ENCODE assay signal across 8 cellular contexts in the genomic region with DNA sequence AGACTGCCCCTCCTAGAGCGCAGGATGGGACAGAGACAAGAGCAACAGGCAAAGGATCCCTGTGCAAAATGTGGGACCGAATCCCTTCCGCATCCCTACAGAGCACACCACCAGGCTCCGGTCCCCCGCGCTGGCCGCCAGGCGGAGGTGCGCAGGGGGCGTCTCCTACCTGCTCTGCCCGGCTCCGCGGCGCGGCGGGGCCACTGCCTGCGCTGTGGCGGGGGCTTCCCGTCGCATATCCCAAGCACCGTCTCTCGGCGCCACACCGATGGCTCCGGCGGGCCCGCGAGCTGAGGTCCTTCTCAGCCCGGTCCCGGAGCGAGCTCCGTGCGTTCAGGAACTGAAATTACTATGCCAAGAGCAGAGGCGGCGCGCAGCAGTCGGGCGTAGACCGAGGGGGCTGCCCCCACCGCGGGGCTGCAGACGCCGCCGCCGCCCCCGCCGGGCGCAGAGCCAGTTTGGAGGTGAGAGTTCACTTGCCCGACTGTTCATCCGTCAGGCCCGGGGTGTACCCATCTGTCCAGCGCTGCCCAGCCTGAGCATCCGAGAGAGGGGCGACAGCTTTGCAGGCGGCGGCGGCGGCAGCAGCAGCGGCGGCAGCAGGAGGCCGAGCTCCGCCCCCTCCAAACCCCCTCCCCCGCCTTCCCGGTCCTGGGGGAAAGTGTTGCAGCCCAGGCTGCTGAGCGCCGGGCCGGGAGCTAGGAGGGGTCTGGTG. TPM values are rescaled to one million over a fixed set of nuclear protein-coding genes. Genes with fewer than 3 reads are reported as not detected.
DNase-seq lines count a peak whose midpoint lies in the region; ATAC-seq and TF ChIP-seq lines count a peak whose summit lies in the region.

A gene (minus strand): TSS at position 355 of the 715 bp plus-strand sequence. CDS start 57,690 bp downstream, outside the sequence.

- H2AFZ ChIP-seq in OCI-LY7 (ENCODE audit: low read length) (peak within 1 kb of the TSS; percentile 56), neuron (ENCODE audit: low read depth, low read length) (peak within 1 kb of the TSS; percentile 99)

- no TSS peak for BruUV-seq in OCI-LY7 (replicated peaks; lab: Mats Ljungman, UMichigan)

- H3K27ac ChIP-seq in OCI-LY7 (ENCODE audit: low read depth, low read length, poor library complexity, severe bottlenecking) (peak within 1 kb of the TSS; percentile 26), thyroid gland (peak within 1 kb of the TSS in 2 of 3 donors; percentile 37 to 43)

- 0 to 1% methylated on average over 4 to 23 of the region's 67 CpGs for WGBS in thyroid gland, 2 donors

- peaks cover 33% of the 10 kb centered on the region for H3K27me3 ChIP-seq in neuron (ENCODE audit: insufficient read depth, low read length)
- no peaks in the 10 kb centered on the region for H3K27me3 ChIP-seq in thyroid gland

- peaks cover 48% of the 10 kb centered on the region for H3K4me1 ChIP-seq in OCI-LY7 (ENCODE audit: insufficient read depth, low read length, poor library complexity, severe bottlenecking)
- peaks cover 4% of the 10 kb centered on the region for H3K4me1 ChIP-seq in neuron (ENCODE audit: insufficient read depth, low read length)
- peaks cover 3 to 8% of the 10 kb centered on the region in 2 donors for H3K4me1 ChIP-seq in thyroid gland

- peak within 1 kb of the TSS; percentile 80 for H3K4me2 ChIP-seq in OCI-LY7 (ENCODE audit: low read length)

- no peaks in the 10 kb centered on the region for H3K36me3 ChIP-seq in OCI-LY7 (ENCODE audit: insufficient read depth, low read length)
- no peaks in the 10 kb centered on the region for H3K36me3 ChIP-seq in neuron (ENCODE audit: insufficient read depth, low read length)
- H3K36me3 ChIP-seq in thyroid gland = no peaks in the 10 kb centered on the region

- H3K9me3 ChIP-seq in OCI-LY7 (ENCODE audit: low read length) (no peaks in the 10 kb centered on the region), neuron (ENCODE audit: low read length) (no peaks in the 10 kb centered on the region), thyroid gland (no peaks in the 10 kb centered on the region)

- peak; percentile 67 for DNase-seq in OCI-LY7 (ENCODE audit: low spot score)
- DNase-seq in activated effector memory CD4-positive, alpha-beta T cell treated with anti-CD3 and anti-CD28 coated beads, Interleukin-2, amount 50 U/mL, for 16 hours = peak; percentile 90
- DNase-seq in foreskin fibroblast = peak in 1 of 2 donors; percentile 59
- peak; percentile 51 to 63 for DNase-seq in thyroid gland
- DNase-seq in NK-92 (lab: John Stamatoyannopoulos, UW; ENCODE audit: unreplicated experiment) = no peak

- peak within 1 kb of the TSS; percentile 82 for H3K4me3 ChIP-seq in OCI-LY7 (ENCODE audit: low read depth, low read length, poor library complexity, severe bottlenecking)
- peak within 1 kb of the TSS; percentile 47 to 50 for H3K4me3 ChIP-seq in foreskin fibroblast (ENCODE audit: low read depth in 1 of 2, low read length in 2 of 2)
- H3K4me3 ChIP-seq in neuron (ENCODE audit: low read length) = peak within 1 kb of the TSS; percentile 50
- H3K4me3 ChIP-seq in thyroid gland (replicated peaks in 1 of 3) = peak within 1 kb of the TSS; percentile 7 to 62 (median 53)

- no peak for TF ChIP-seq CTCF in OCI-LY7 (conservative IDR thresholded peaks at IDR 0.05; ENCODE audit: low read length)
- TF ChIP-seq CTCF in foreskin fibroblast (IDR thresholded peaks at IDR 0.05; ENCODE audit: low read depth, low read length) = no peak
- peak in 2 of 6 experiments; percentile 8 to 25 for TF ChIP-seq CTCF in thyroid gland (IDR thresholded peaks at IDR 0.05)

- H3K79me2 ChIP-seq in OCI-LY7 (ENCODE audit: insufficient read depth, low read depth, low read length) = peaks cover 38% of the 10 kb centered on the region; the same call in 1 of the 2 replicates

- no peaks in the 10 kb centered on the region for H3K9me2 ChIP-seq in OCI-LY7 (ENCODE audit: insufficient read depth, low read length)

- CTCF ChIA-PET in OCI-LY7 (lab: Charles Lee; ENCODE audit: unreplicated experiment) = interaction anchor here (1.1 kb wide), 1 partner anchor 9 kb away, joined by 4 read pairs; no protein-coding TSS in a partner anchor

- ATAC-seq in GM18873 (IDR thresholded peaks at IDR 0.05; ENCODE audit: low FRiP score, unreplicated experiment) (peak; percentile 59), HG03097 (IDR thresholded peaks at IDR 0.05; ENCODE audit: low FRiP score, unreplicated experiment) (peak; percentile 53)

- POLR2A ChIA-PET in OCI-LY7 (lab: Charles Lee) = interaction anchor here (0.6 to 2.0 kb wide), 9 partner anchors 8 to 128 kb away, joined by 3 to 12 read pairs (median 4); no protein-coding TSS in a partner anchor

- intact Hi-C loops in OCI-LY7 (cut with micrococcal nuclease; ENCODE audit: unreplicated experiment) (loop anchor here (5.0 kb wide), 1 partner anchor 80 kb away; no protein-coding TSS in a partner anchor), thyroid gland (cut with DNase I) (no loop called here)

- no peaks in the 10 kb centered on the region for H4K20me1 ChIP-seq in OCI-LY7 (ENCODE audit: insufficient read depth, low read length)

- TF ChIP-seq POLR2A in thyroid gland (IDR thresholded peaks at IDR 0.05) = no peak

RNA-seq across cellular contexts. Expression of the gene that starts here (rescaled TPM):
- total RNA-seq in OCI-LY7 (2014; rRNA removed; shearing (Covaris generic)) = 3.6 and 4.6 TPM in 2 replicates
- 9.3 and 9.9 TPM in 2 replicates for total RNA-seq in OCI-LY7 (2022)
- total RNA-seq in thyroid gland = 1 to 10 TPM; 1.2 to 7.5 (median 4.0) TPM
